8 cellular contexts compared by ENCODE assay signal in genomic region chr4:85778809-85779124, GRCh38.
DNase-seq lines count a peak whose midpoint lies in the region; ATAC-seq, FAIRE-seq and TF ChIP-seq lines count a peak whose summit lies in the region.

No MANE protein-coding gene starts in this region.

- no peaks in the 10 kb centered on the region for H3K36me3 ChIP-seq in subcutaneous abdominal adipose tissue (ENCODE audit: control insufficient read depth in 5 of 5, insufficient read depth in 5 of 5, low read length in 5 of 5)

- no peaks in the 10 kb centered on the region for H3K9me3 ChIP-seq in subcutaneous abdominal adipose tissue (ENCODE audit: control insufficient read depth in 5 of 5, low read length in 5 of 5)

- peak; percentile 82 for ATAC-seq in GM21390 (IDR thresholded peaks at IDR 0.05; ENCODE audit: unreplicated experiment)
- ATAC-seq in HG03521 (IDR thresholded peaks at IDR 0.05; ENCODE audit: unreplicated experiment): peak; percentile 76

- H3K4me1 ChIP-seq in subcutaneous abdominal adipose tissue (ENCODE audit: control insufficient read depth in 5 of 5, insufficient read depth in 5 of 5, low read length in 5 of 5): peaks cover 2 to 35% (median 20%) of the 10 kb centered on the region in 5 donors

- DNase-seq in fibroblast of pulmonary artery (ENCODE audit: low read depth) (peak; percentile 61), Kasumi-1 (lab: John Stamatoyannopoulos, UW) (no peak), RCC 7860 (ENCODE audit: low spot score) (no peak), COLO829 (ENCODE audit: low spot score) (no peak)
- DNase-seq in stimulated activated CD8-positive, alpha-beta memory T cell treated with anti-CD3 and anti-CD28 coated beads, Interleukin-4, amount 100 ng/mL, for 48 hours: no peak

- peak overlapping the region; percentile 92 for H3K27ac ChIP-seq in subcutaneous abdominal adipose tissue (ENCODE audit: low read depth, low read length)

- no peak for FAIRE-seq in RCC 7860 (lab: Jason Lieb, UNC)

- H3K4me3 ChIP-seq in fibroblast of pulmonary artery (replicated peaks; ENCODE audit: low read depth, low read length): peak overlapping the region; percentile 72
- peak overlapping the region; percentile 44 to 71 (median 61) for H3K4me3 ChIP-seq in subcutaneous abdominal adipose tissue (ENCODE audit: low read depth in 1 of 5, low read length in 5 of 5)

- H3K27me3 ChIP-seq in subcutaneous abdominal adipose tissue (ENCODE audit: control insufficient read depth in 5 of 5, insufficient read depth in 4 of 5, low read length in 5 of 5): no peaks in the 10 kb centered on the region

- peak overlapping the region; percentile 58 to 80 (median 73) for H3K9ac ChIP-seq in subcutaneous abdominal adipose tissue (ENCODE audit: low read length in 5 of 5)

- TF ChIP-seq CTCF in fibroblast of pulmonary artery (IDR thresholded peaks at IDR 0.05; ENCODE audit: low read length, missing control alignments): no peak
